1 cellular context compared by ENCODE assay signal in the genomic region with DNA sequence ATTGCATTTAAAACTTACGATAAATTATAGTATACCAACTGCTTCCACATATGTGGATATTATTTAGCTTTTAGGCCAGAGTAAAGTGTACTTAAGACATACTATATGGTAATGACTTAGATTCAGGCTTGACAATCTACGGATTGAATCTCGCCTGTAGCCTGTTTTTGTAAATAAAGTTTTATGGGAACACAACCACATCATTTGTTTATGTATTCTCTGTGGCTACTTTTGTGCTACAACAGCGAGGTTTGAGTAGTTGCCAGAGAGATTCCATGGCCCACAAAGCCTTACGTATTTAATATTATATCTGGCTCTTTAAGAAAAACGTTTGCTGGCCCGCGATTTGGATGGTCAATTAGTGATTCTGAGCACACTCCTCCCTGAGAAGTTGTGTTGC.
TF ChIP-seq lines count a peak whose summit lies in the region.

No MANE protein-coding gene starts in this region.

TF ChIP-seq in GM12878, 131 proteins besides CTCF, POLR2A, EP300 and RAD21:
- no peak for TF ChIP-seq FOXK2 (IDR thresholded peaks at IDR 0.05)
- TF ChIP-seq, protein P1, sequence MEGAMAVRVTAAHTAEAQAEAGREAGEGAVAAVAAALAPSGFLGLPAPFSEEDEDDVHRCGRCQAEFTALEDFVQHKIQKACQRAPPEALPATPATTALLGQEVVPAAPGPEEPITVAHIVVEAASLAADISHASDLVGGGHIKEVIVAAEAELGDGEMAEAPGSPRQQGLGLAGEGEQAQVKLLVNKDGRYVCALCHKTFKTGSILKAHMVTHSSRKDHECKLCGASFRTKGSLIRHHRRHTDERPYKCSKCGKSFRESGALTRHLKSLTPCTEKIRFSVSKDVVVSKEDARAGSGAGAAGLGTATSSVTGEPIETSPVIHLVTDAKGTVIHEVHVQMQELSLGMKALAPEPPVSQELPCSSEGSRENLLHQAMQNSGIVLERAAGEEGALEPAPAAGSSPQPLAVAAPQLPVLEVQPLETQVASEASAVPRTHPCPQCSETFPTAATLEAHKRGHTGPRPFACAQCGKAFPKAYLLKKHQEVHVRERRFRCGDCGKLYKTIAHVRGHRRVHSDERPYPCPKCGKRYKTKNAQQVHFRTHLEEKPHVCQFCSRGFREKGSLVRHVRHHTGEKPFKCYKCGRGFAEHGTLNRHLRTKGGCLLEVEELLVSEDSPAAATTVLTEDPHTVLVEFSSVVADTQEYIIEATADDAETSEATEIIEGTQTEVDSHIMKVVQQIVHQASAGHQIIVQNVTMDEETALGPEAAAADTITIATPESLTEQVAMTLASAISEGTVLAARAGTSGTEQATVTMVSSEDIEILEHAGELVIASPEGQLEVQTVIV (IDR thresholded peaks at IDR 0.05; ENCODE audit: borderline replicate concordance, partially characterized antibody), result no peak
- TF ChIP-seq ESRRA (IDR thresholded peaks at IDR 0.05; ENCODE audit: low read length), result no peak
- TF ChIP-seq MXI1 (IDR thresholded peaks at IDR 0.05; ENCODE audit: low read depth, low read length), result no peak
- no peak for TF ChIP-seq HDAC6 (IDR thresholded peaks at IDR 0.05; ENCODE audit: unreplicated experiment)
- TF ChIP-seq, protein P2, sequence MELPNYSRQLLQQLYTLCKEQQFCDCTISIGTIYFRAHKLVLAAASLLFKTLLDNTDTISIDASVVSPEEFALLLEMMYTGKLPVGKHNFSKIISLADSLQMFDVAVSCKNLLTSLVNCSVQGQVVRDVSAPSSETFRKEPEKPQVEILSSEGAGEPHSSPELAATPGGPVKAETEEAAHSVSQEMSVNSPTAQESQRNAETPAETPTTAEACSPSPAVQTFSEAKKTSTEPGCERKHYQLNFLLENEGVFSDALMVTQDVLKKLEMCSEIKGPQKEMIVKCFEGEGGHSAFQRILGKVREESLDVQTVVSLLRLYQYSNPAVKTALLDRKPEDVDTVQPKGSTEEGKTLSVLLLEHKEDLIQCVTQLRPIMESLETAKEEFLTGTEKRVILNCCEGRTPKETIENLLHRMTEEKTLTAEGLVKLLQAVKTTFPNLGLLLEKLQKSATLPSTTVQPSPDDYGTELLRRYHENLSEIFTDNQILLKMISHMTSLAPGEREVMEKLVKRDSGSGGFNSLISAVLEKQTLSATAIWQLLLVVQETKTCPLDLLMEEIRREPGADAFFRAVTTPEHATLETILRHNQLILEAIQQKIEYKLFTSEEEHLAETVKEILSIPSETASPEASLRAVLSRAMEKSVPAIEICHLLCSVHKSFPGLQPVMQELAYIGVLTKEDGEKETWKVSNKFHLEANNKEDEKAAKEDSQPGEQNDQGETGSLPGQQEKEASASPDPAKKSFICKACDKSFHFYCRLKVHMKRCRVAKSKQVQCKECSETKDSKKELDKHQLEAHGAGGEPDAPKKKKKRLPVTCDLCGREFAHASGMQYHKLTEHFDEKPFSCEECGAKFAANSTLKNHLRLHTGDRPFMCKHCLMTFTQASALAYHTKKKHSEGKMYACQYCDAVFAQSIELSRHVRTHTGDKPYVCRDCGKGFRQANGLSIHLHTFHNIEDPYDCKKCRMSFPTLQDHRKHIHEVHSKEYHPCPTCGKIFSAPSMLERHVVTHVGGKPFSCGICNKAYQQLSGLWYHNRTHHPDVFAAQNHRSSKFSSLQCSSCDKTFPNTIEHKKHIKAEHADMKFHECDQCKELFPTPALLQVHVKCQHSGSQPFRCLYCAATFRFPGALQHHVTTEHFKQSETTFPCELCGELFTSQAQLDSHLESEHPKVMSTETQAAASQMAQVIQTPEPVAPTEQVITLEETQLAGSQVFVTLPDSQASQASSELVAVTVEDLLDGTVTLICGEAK (IDR thresholded peaks at IDR 0.05; ENCODE audit: borderline replicate concordance), result peak; percentile 56; the same call in 1 of the 2 replicates
